ENCODE assay signal across 1 cellular context in genomic region chr11:114250993-114251796, GRCh38.
TF ChIP-seq lines count a peak whose summit lies in the region.

No MANE protein-coding gene starts in this region.

TF ChIP-seq in K562, 482 proteins besides CTCF, POLR2A, EP300 and RAD21 (continued from another document):
- TF ChIP-seq ZNF280B (CRISPR knock-in tag; IDR thresholded peaks at IDR 0.05) (no peak), CEBPZ (IDR thresholded peaks at IDR 0.05; ENCODE audit: borderline replicate concordance, low read depth, low read length) (no peak), E2F4 (CRISPR knock-in tag; IDR thresholded peaks at IDR 0.05; ENCODE audit: low read depth) (0 out of 2 replicates have a peak, but pooled peaks have one; percentile 36), ARHGAP35 (IDR thresholded peaks at IDR 0.05; ENCODE audit: partially characterized antibody) (no peak), ZNF316 (IDR thresholded peaks at IDR 0.05) (peak; percentile 38; the same call in 1 of the 2 replicates), ZNF717 (CRISPR knock-in tag; IDR thresholded peaks at IDR 0.05) (no peak), NR0B1 (IDR thresholded peaks at IDR 0.05; ENCODE audit: partially characterized antibody) (no peak)
TF ChIP-seq in K562: peak in this region for 10.
